Comparison of ENCODE assay signal across 27 cellular contexts in the genomic region with DNA sequence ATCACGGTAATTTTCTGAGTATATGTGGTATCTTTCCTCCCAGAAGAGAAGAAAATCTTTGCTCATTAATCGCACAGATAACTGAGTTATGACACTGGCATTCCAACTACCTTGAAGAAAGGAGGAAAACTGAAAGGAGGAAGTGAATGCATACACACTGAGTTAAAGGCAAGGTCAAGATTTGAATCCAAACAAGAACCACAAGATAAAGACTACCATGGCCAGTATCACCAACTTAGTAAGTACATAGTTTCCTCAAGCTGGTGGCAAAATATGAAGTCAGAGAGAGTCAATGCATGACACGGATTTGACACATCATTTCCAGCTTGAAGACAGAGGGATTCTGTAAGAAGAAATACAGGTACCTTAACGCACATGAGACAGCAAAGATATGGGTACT.
"Had no signal": no experiment of that assay in that cellular context is flagged by ENCODE, and none has a peak within 500 bp of the region (broad histone marks: within the 10 kb centered on the region; RNA-seq: fewer than 3 reads in every experiment).

No MANE protein-coding gene starts in this region.

- H3K27ac ChIP-seq: adrenal gland, ascending aorta, body of pancreas, KMS-11, Peyer's patch had no signal

- H3K4me1 ChIP-seq: adrenal gland, ascending aorta, body of pancreas, Peyer's patch had no signal

- H3K36me3 ChIP-seq: adrenal gland, ascending aorta, Peyer's patch had no signal

- H3K4me3 ChIP-seq: adrenal gland, ascending aorta, body of pancreas, Peyer's patch had no signal

- H3K9me3 ChIP-seq: adrenal gland, body of pancreas, Peyer's patch had no signal

- DNase-seq: activated CD4-positive, alpha-beta T cell treated with anti-CD3 and anti-CD28 coated beads for 4 hours; activated CD8-positive, alpha-beta memory T cell treated with anti-CD3 and anti-CD28 coated beads, Interleukin-2, amount 50 U/mL, for 4 hours; activated CD8-positive, alpha-beta T cell treated with anti-CD3 and anti-CD28 coated beads for 36 hours; activated naive CD4-positive, alpha-beta T cell treated with anti-CD3 and anti-CD28 coated beads, Interleukin-2, amount 50 U/mL, for 16 hours; activated naive CD8-positive, alpha-beta T cell treated with anti-CD3 and anti-CD28 coated beads, Interleukin-2, amount 10 ng/mL, durations not matched to agents 7 days and 5 days; activated T-cell treated with anti-CD3 and anti-CD28 coated beads, Interleukin-2, amount 50 U/mL, for 72 hours; adrenal gland; body of pancreas; NCI-H1092 treated with DMSO at 0.1 percent for 48 hours; NCI-H1417 treated with DMSO at 0.1 percent for 48 hours; NCI-H1694; NCI-H2029; NCI-H2107; NCI-H2171 treated with DMSO at 0.1 percent for 48 hours; NCI-H345; NCI-H510A; NCI-H526 treated with DMSO at 0.1 percent for 48 hours; NCI-H82; NK-92 treated with Interleukin-12 subunit alpha and Interleukin-12 subunit beta, amount 100 ng/mL, for 24 hours; Peyer's patch; SHP77 treated with DMSO at 0.1 percent for 48 hours; T-helper 2 cell; T1000 had no signal

- ATAC-seq: activated CD4-positive, CD25-positive, alpha-beta regulatory T cell treated with anti-CD3 and anti-CD28 coated beads, Interleukin-2, amount 50 U/mL, for 24 hours; activated CD8-positive, alpha-beta T cell treated with anti-CD3 and anti-CD28 coated beads for 36 hours; activated T-cell treated with anti-CD3 and anti-CD28 coated beads, Interleukin-2, amount 50 U/mL, for 72 hours; body of pancreas had no signal

- H3K27me3 ChIP-seq: adrenal gland, ascending aorta, body of pancreas, Peyer's patch had no signal

- FAIRE-seq: TTC549 had no signal
